12 cellular contexts compared by ENCODE assay signal in the genomic region with DNA sequence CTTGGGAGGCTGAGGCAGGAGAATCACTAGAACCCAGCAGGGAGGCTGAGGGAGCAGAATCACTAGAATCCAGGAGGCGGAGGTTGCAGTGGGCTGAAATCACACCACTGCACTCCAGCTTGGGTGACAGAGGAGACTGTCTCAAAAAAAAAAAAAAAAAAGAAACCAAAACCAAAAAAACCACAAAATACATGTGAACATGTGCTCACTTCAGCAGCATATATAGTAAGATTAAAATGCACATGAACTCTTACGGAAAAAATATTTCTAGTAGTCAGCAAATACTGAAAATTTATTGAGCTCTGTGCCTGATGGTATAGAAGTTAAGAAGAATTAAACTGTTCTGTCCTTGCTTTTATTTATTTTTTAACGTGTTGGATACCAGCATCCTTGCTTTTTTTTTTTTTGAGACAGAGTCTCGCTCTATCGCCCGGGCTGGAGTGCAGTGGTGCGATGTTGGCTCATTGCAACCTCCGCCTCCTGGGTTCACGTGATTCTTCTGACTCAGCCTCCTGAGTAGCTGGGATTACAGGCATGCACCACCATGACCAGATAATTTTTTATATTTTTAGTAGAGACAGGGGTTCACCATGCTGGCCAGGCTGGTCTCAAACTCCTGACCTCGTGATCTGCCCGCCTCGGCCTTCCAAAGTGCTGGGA. TPM values are rescaled to one million over a fixed set of nuclear protein-coding genes. Genes with fewer than 3 reads are reported as not detected.
DNase-seq lines count a peak whose midpoint lies in the region; ATAC-seq and TF ChIP-seq lines count a peak whose summit lies in the region.
"Had no signal": no experiment of that assay in that cellular context is flagged by ENCODE, and none has a peak within 500 bp of the region (broad histone marks: within the 10 kb centered on the region; RNA-seq: fewer than 3 reads in every experiment).

No MANE protein-coding gene starts in this region.

- H3K36me3 Mint-ChIP-seq in activated T-helper 1 cell treated with anti-CD3 and anti-CD28 coated beads, Interleukin-12 subunit alpha, Interleukin-12 subunit beta, Interleukin-2, Interleukin-4 antibody, amounts not matched to agents 30 ng/mL and 10 ng/mL and 1 ng/mL, durations not matched to agents 14 hours and 24 hours and 36 hours (ENCODE audit: low read depth) = no peaks in the 10 kb centered on the region

- no peak overlapping the region for H3K4me2 ChIP-seq in GM23248 (ENCODE audit: unreplicated experiment)

- H3K4me1 ChIP-seq in GM23248 (ENCODE audit: insufficient read depth) = no peaks in the 10 kb centered on the region
- H3K4me1 ChIP-seq: adrenal gland had no signal

- in situ Hi-C loops in GM23248 (cut with MboI) = no loop called here

- peak overlapping the region; percentile 45 for H3K4me3 Mint-ChIP-seq in activated T-helper 1 cell treated with anti-CD3 and anti-CD28 coated beads, Interleukin-12 subunit alpha, Interleukin-12 subunit beta, Interleukin-2, Interleukin-4 antibody, amounts not matched to agents 30 ng/mL and 10 ng/mL and 1 ng/mL, durations not matched to agents 14 hours and 24 hours and 36 hours

- no peaks in the 10 kb centered on the region for H3K36me3 ChIP-seq in GM23248 (ENCODE audit: low read depth)
- H3K36me3 ChIP-seq: adrenal gland had no signal

- peaks cover 9% of the 10 kb centered on the region for H3K4me1 Mint-ChIP-seq in activated T-helper 1 cell treated with anti-CD3 and anti-CD28 coated beads, Interleukin-12 subunit alpha, Interleukin-12 subunit beta, Interleukin-2, Interleukin-4 antibody, amounts not matched to agents 30 ng/mL and 10 ng/mL and 1 ng/mL, durations not matched to agents 14 hours and 24 hours and 36 hours (ENCODE audit: low read depth)

- no peak overlapping the region for H3K4me3 ChIP-seq in GM23248
- H3K4me3 ChIP-seq: adrenal gland, SK-N-MC had no signal

- intact Hi-C loops in activated T-helper 1 cell treated with anti-CD3 and anti-CD28 coated beads, Interleukin-12 subunit alpha, Interleukin-12 subunit beta, Interleukin-2, Interleukin-4 antibody, amounts not matched to agents 30 ng/mL and 10 ng/mL and 1 ng/mL, durations not matched to agents 14 hours and 24 hours and 36 hours (cut with micrococcal nuclease) = no loop called here

- peak; percentile 30 to 48 for DNase-seq in stimulated activated CD4-positive, alpha-beta T cell treated with anti-CD3 and anti-CD28 coated beads, Interleukin-15, amount 100 ng/mL, for 48 hours (ENCODE audit: low read depth in 2 of 2)
- DNase-seq in stimulated activated CD4-positive, alpha-beta T cell treated with anti-CD3 and anti-CD28 coated beads, Interleukin-2, amount 100 ng/mL, for 48 hours = no peak
- DNase-seq in activated T-helper 1 cell treated with anti-CD3 and anti-CD28 coated beads, Interleukin-12 subunit alpha, Interleukin-12 subunit beta, Interleukin-2, Interleukin-4 antibody, amounts not matched to agents 30 ng/mL and 10 ng/mL and 1 ng/mL, durations not matched to agents 14 hours and 24 hours and 36 hours (ENCODE audit: low spot score) = no peak
- DNase-seq in GM23248 (no peak), GM10266 (ENCODE audit: extremely low spot score) (no peak), NCI-H2171 (lab: John Stamatoyannopoulos, UW) (no peak), foreskin melanocyte (no peak)
- DNase-seq: adrenal gland, kidney glomerular epithelial cell had no signal

- H3K9me3 Mint-ChIP-seq in activated T-helper 1 cell treated with anti-CD3 and anti-CD28 coated beads, Interleukin-12 subunit alpha, Interleukin-12 subunit beta, Interleukin-2, Interleukin-4 antibody, amounts not matched to agents 30 ng/mL and 10 ng/mL and 1 ng/mL, durations not matched to agents 14 hours and 24 hours and 36 hours = no peaks in the 10 kb centered on the region

- no peaks in the 10 kb centered on the region for H3F3A ChIP-seq in GM23248 (ENCODE audit: insufficient read depth)

- H2AFZ ChIP-seq in GM23248 = no peak overlapping the region

- no peaks in the 10 kb centered on the region for H3K27me3 ChIP-seq in GM23248 (replicated peaks; ENCODE audit: insufficient read depth)
- H3K27me3 ChIP-seq: adrenal gland had no signal

- no peak overlapping the region for H3K9ac ChIP-seq in GM23248

- H3K79me2 ChIP-seq in GM23248 (ENCODE audit: insufficient read depth) = no peaks in the 10 kb centered on the region

- no peak for TF ChIP-seq CTCF in GM10266 (IDR thresholded peaks at IDR 0.05; ENCODE audit: control insufficient read depth, insufficient read depth, low read depth, missing control alignments)

- no peaks in the 10 kb centered on the region for H3K27me3 Mint-ChIP-seq in activated T-helper 1 cell treated with anti-CD3 and anti-CD28 coated beads, Interleukin-12 subunit alpha, Interleukin-12 subunit beta, Interleukin-2, Interleukin-4 antibody, amounts not matched to agents 30 ng/mL and 10 ng/mL and 1 ng/mL, durations not matched to agents 14 hours and 24 hours and 36 hours (ENCODE audit: insufficient read depth)

- H3K27ac Mint-ChIP-seq in activated T-helper 1 cell treated with anti-CD3 and anti-CD28 coated beads, Interleukin-12 subunit alpha, Interleukin-12 subunit beta, Interleukin-2, Interleukin-4 antibody, amounts not matched to agents 30 ng/mL and 10 ng/mL and 1 ng/mL, durations not matched to agents 14 hours and 24 hours and 36 hours = peak overlapping the region; percentile 69

- peak; percentile 85 for ATAC-seq in HG03432 (IDR thresholded peaks at IDR 0.05; ENCODE audit: unreplicated experiment)

- no peaks in the 10 kb centered on the region for H3K9me2 ChIP-seq in GM23248 (ENCODE audit: insufficient read depth)

- 89 to 90% methylated on average over 12 of the region's 12 CpGs for WGBS in GM23248 (ENCODE audit: low coverage in 1 of 2, low lambda C conversion rate in 2 of 2, missing lambda C conversion rate in 2 of 2), 2 experiments

- no peaks in the 10 kb centered on the region for H3K9me3 ChIP-seq in GM23248 (ENCODE audit: low read depth)
- H3K9me3 ChIP-seq: adrenal gland had no signal

- no peaks in the 10 kb centered on the region for H4K20me1 ChIP-seq in GM23248 (ENCODE audit: insufficient read depth)

- no peak overlapping the region for H3K27ac ChIP-seq in GM23248
- H3K27ac ChIP-seq: adrenal gland, SK-N-MC had no signal

RNA-seq across cellular contexts. Expression of a gene that starts 9.6 kb away (rescaled TPM):
- total RNA-seq in activated T-helper 1 cell treated with anti-CD3 and anti-CD28 coated beads, Interleukin-12 subunit alpha, Interleukin-12 subunit beta, Interleukin-2, Interleukin-4 antibody, amounts not matched to agents 30 ng/mL and 10 ng/mL and 1 ng/mL, durations not matched to agents 14 hours and 24 hours and 36 hours = 1.8 and 2.0 TPM in 2 replicates
- total RNA-seq in GM23248 (2014; rRNA removed; shearing (Covaris generic)) = 6.3 and 11.0 TPM in 2 replicates
- polyA plus RNA-seq in GM23248 (2016; fragmentation: Nextera tagmentation; extraction: Ambion mirVana) = 5.3 and 5.5 TPM in 2 replicates

RNA-seq across cellular contexts. Expression of a gene that starts 18.3 kb away (rescaled TPM):
- 499 and 501 TPM in 2 replicates for total RNA-seq in activated T-helper 1 cell treated with anti-CD3 and anti-CD28 coated beads, Interleukin-12 subunit alpha, Interleukin-12 subunit beta, Interleukin-2, Interleukin-4 antibody, amounts not matched to agents 30 ng/mL and 10 ng/mL and 1 ng/mL, durations not matched to agents 14 hours and 24 hours and 36 hours
- total RNA-seq in GM23248 (2014; rRNA removed; shearing (Covaris generic)) = 158 and 172 TPM in 2 replicates
- 106 and 116 TPM in 2 replicates for polyA plus RNA-seq in GM23248 (2016; fragmentation: Nextera tagmentation; extraction: Ambion mirVana)

RNA-seq across cellular contexts. Expression of a gene that starts 55.9 kb away (rescaled TPM):
- 0.44 TPM in 1 of 2 replicates, not detected in the other for total RNA-seq in activated T-helper 1 cell treated with anti-CD3 and anti-CD28 coated beads, Interleukin-12 subunit alpha, Interleukin-12 subunit beta, Interleukin-2, Interleukin-4 antibody, amounts not matched to agents 30 ng/mL and 10 ng/mL and 1 ng/mL, durations not matched to agents 14 hours and 24 hours and 36 hours
- not detected in 2 replicates for total RNA-seq in GM23248 (2014; rRNA removed; shearing (Covaris generic))
- not detected in 2 replicates for polyA plus RNA-seq in GM23248 (2016; fragmentation: Nextera tagmentation; extraction: Ambion mirVana)
- total RNA-seq: pulmonary artery endothelial cell had no signal
- polyA plus RNA-seq: adrenal gland had no signal

Comparison
In these comparisons a context has a peak if more than half of its experiments do, and no peak if none do; other contexts are left out.
1. DNase-seq: peak in stimulated activated CD4-positive, alpha-beta T cell treated with anti-CD3 and anti-CD28 coated beads, Interleukin-15, amount 100 ng/mL, for 48 hours (2 of 2); none in stimulated activated CD4-positive, alpha-beta T cell treated with anti-CD3 and anti-CD28 coated beads, Interleukin-2, amount 100 ng/mL, for 48 hours (0 of 2), activated T-helper 1 cell treated with anti-CD3 and anti-CD28 coated beads, Interleukin-12 subunit alpha, Interleukin-12 subunit beta, Interleukin-2, Interleukin-4 antibody, amounts not matched to agents 30 ng/mL and 10 ng/mL and 1 ng/mL, durations not matched to agents 14 hours and 24 hours and 36 hours (single experiment), GM23248 (single experiment), GM10266 (single experiment), NCI-H2171 (single experiment) and foreskin melanocyte (single experiment).